18 cellular contexts compared by ENCODE assay signal in the genomic region with DNA sequence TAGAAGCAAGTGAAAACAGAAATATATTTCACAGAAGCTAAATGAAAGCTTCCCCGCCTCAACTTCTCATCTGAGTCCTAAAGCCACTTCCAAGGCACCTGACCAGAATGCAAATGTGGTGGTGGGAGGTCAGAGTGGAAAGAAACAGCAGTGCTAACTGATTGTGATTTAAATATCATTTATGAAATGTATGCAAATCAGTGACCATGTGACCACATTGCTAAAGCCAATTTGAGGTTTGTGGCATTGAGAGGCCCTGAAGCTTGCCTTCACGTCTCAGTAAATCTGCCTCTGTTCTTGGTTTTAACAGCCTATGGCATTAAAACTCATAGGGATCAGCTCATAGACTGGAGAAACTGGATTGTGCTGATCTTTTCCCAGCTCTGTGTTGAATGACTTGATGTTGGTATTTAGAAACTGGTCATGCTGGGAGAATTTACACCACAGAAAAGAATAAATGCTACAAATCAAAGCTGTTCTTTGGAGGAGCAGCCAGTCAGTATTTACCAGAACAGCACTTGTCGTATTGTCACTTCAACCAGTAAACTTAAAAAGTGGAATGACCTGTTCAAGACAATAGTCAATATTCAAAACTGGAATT.
DNase-seq lines count a peak whose midpoint lies in the region; ATAC-seq and TF ChIP-seq lines count a peak whose summit lies in the region.
"Had no signal": no experiment of that assay in that cellular context is flagged by ENCODE, and none has a peak within 500 bp of the region (broad histone marks: within the 10 kb centered on the region; RNA-seq: fewer than 3 reads in every experiment).

No MANE protein-coding gene starts in this region.

- ATAC-seq in HG02610 (IDR thresholded peaks at IDR 0.05; ENCODE audit: unreplicated experiment): peak; percentile 42
- no peak for ATAC-seq in HG03025 (IDR thresholded peaks at IDR 0.05; ENCODE audit: low FRiP score, unreplicated experiment)
- no peak for ATAC-seq in GM21717 (IDR thresholded peaks at IDR 0.05; ENCODE audit: unreplicated experiment)
- ATAC-seq: left lobe of liver had no signal

- no peak overlapping the region for H3K4me3 ChIP-seq in GM12865 (ENCODE audit: low read depth, low read length)
- H3K4me3 ChIP-seq: skin epidermis, thoracic aorta had no signal

- DNase-seq in GM12865 (ENCODE audit: low read depth) (peak; percentile 18), LHCN-M2 (ENCODE audit: low read depth) (peak; percentile 18), kidney tubule cell (ENCODE audit: low spot score) (peak; percentile 25), NCI-H1930 (lab: John Stamatoyannopoulos, UW) (no peak)
- no peak for DNase-seq in activated CD4-positive, alpha-beta T cell treated with anti-CD3 and anti-CD28 coated beads for 4 hours
- DNase-seq: activated CD4-positive, alpha-beta T cell treated with anti-CD3 and anti-CD28 coated beads for 1 hour; activated naive CD4-positive, alpha-beta T cell treated with Interleukin-2 at 50 U/mL for 16 hours; BE2C; DMS 273 treated with DMSO at 0.1 percent for 48 hours; GOT3; SIG-M5; stimulated activated CD4-positive, alpha-beta T cell treated with anti-CD3 and anti-CD28 coated beads, Interleukin-4, amount 100 ng/mL, for 4 hours had no signal

- no peak for TF ChIP-seq CTCF in GM12865 (IDR thresholded peaks at IDR 0.05; ENCODE audit: insufficient read depth, low read depth, low read length, missing control alignments)

Comparison
In these comparisons a context has a peak if more than half of its experiments do, and no peak if none do; other contexts are left out.
1. DNase-seq: peak in GM12865 (single experiment), LHCN-M2 (single experiment) and kidney tubule cell (single experiment); none in NCI-H1930 (0 of 2) and activated CD4-positive, alpha-beta T cell treated with anti-CD3 and anti-CD28 coated beads for 4 hours (0 of 2).